In genomic region chr17:58665946-58666857, GRCh38 we compare ENCODE assay signal across 1 cellular context.
TF ChIP-seq lines count a peak whose summit lies in the region.

No MANE protein-coding gene starts in this region.

TF ChIP-seq in K562, 482 proteins besides CTCF, POLR2A, EP300 and RAD21 (continued from another document and continues in another):
- TF ChIP-seq STAT6 (CRISPR knock-in tag; IDR thresholded peaks at IDR 0.05) = no peak
- TF ChIP-seq EP400 (IDR thresholded peaks at IDR 0.05) = peak; percentile 11; the same call in 1 of the 2 replicates
- TF ChIP-seq ZNF124 (CRISPR knock-in tag; IDR thresholded peaks at IDR 0.05) = no peak
- TF ChIP-seq PTBP1 (IDR thresholded peaks at IDR 0.05; ENCODE audit: low read depth, low read length) = 0 out of 2 replicates have a peak, but pooled peaks have one; percentile 25
- no peak for TF ChIP-seq SNIP1 (IDR thresholded peaks at IDR 0.05; ENCODE audit: low read depth)
- TF ChIP-seq ZNF707 (CRISPR knock-in tag; conservative IDR thresholded peaks at IDR 0.05) = no peak
- no peak for TF ChIP-seq NFATC3 (IDR thresholded peaks at IDR 0.05)
- no peak for TF ChIP-seq YY1 (IDR thresholded peaks at IDR 0.05; ENCODE audit: borderline replicate concordance in 1 of 3, control insufficient read depth in 1 of 3, extremely low read depth in 1 of 3, insufficient read depth in 3 of 3, insufficient read length in 1 of 3, insufficient replicate concordance in 2 of 3, low read depth in 1 of 3, low read length in 2 of 3)
- TF ChIP-seq RFX5 (IDR thresholded peaks at IDR 0.05; ENCODE audit: low read depth, low read length) = no peak
- no peak for TF ChIP-seq ZNF561 (CRISPR knock-in tag; conservative IDR thresholded peaks at IDR 0.05)
- TF ChIP-seq POU5F1 (IDR thresholded peaks at IDR 0.05; ENCODE audit: borderline replicate concordance, low read depth, low read length, partially characterized antibody) = no peak
- TF ChIP-seq NFE2 (IDR thresholded peaks at IDR 0.05; ENCODE audit: low read depth) = no peak
- TF ChIP-seq GTF2B (IDR thresholded peaks at IDR 0.05; ENCODE audit: extremely low read depth, insufficient read length) = peak; percentile 95
- TF ChIP-seq ZNF384 (IDR thresholded peaks at IDR 0.05; ENCODE audit: low read depth, low read length) = peak; percentile 87
- no peak for TF ChIP-seq SLC30A9 (CRISPR knock-in tag; IDR thresholded peaks at IDR 0.05)
- TF ChIP-seq ZC3H4 (CRISPR knock-in tag; IDR thresholded peaks at IDR 0.05; ENCODE audit: borderline replicate concordance) = no peak
- TF ChIP-seq ZNF79 (CRISPR knock-in tag; IDR thresholded peaks at IDR 0.05; ENCODE audit: low read depth) = no peak
- peak; percentile 84 for TF ChIP-seq OTX1 (CRISPR knock-in tag; IDR thresholded peaks at IDR 0.05)
- no peak for TF ChIP-seq PHF21A (IDR thresholded peaks at IDR 0.05; ENCODE audit: borderline replicate concordance, low read depth)
- peak; percentile 61; the same call in 1 of the 2 replicates for TF ChIP-seq NCOR1 (IDR thresholded peaks at IDR 0.05)
- peak in 1 of 2 experiments; percentile 13; a peak in 1 of 4 replicates for TF ChIP-seq MLLT1 (IDR thresholded peaks at IDR 0.05)
- no peak for TF ChIP-seq SMARCE1 (IDR thresholded peaks at IDR 0.05)
- TF ChIP-seq RBM14 (IDR thresholded peaks at IDR 0.05; ENCODE audit: borderline replicate concordance, insufficient read depth, low read depth, low read length) = no peak
- TF ChIP-seq SIX5 (IDR thresholded peaks at IDR 0.05; ENCODE audit: borderline replicate concordance in 1 of 2, insufficient read depth in 1 of 2, low read depth in 1 of 2, low read length in 2 of 2) = no peak
- no peak for TF ChIP-seq E2F8 (IDR thresholded peaks at IDR 0.05; ENCODE audit: low read depth, partially characterized antibody)
- no peak for TF ChIP-seq MTA2 (IDR thresholded peaks at IDR 0.05; ENCODE audit: low read depth)
- TF ChIP-seq TEAD4 (IDR thresholded peaks at IDR 0.05; ENCODE audit: low read length) = peak; percentile 79
- no peak for TF ChIP-seq TEAD4 (CRISPR knock-in tag; IDR thresholded peaks at IDR 0.05; ENCODE audit: borderline replicate concordance)
- TF ChIP-seq CREBBP (IDR thresholded peaks at IDR 0.05; ENCODE audit: low read depth, low read length) = no peak
- TF ChIP-seq ZNF239 (CRISPR knock-in tag; IDR thresholded peaks at IDR 0.05) = no peak
- no peak for TF ChIP-seq RBM15 (IDR thresholded peaks at IDR 0.05; ENCODE audit: insufficient read depth, low read length)
- TF ChIP-seq PTRF (tag; IDR thresholded peaks at IDR 0.05) = no peak
- TF ChIP-seq CBX2 (IDR thresholded peaks at IDR 0.05; ENCODE audit: insufficient read depth, low read length, poor library complexity, severe bottlenecking) = no peak
- TF ChIP-seq CBFA2T2 (conservative IDR thresholded peaks at IDR 0.05) = no peak
- no peak for TF ChIP-seq ZNF655 (CRISPR knock-in tag; IDR thresholded peaks at IDR 0.05)
- TF ChIP-seq DEAF1 (CRISPR knock-in tag; IDR thresholded peaks at IDR 0.05) = no peak
- TF ChIP-seq L3MBTL2 (IDR thresholded peaks at IDR 0.05) = no peak
- TF ChIP-seq CTCFL (IDR thresholded peaks at IDR 0.05; ENCODE audit: borderline replicate concordance, insufficient read depth, low read depth, low read length, poor library complexity, severe bottlenecking) = no peak
- TF ChIP-seq POLR3G (IDR thresholded peaks at IDR 0.05; ENCODE audit: extremely low read depth, insufficient read length, insufficient replicate concordance) = no peak
- no peak for TF ChIP-seq MYC (IDR thresholded peaks at IDR 0.05; ENCODE audit: low read depth, low read length)
- TF ChIP-seq MYC (CRISPR knock-in tag; IDR thresholded peaks at IDR 0.05; ENCODE audit: borderline replicate concordance, low read depth) = no peak
- no peak for TF ChIP-seq IFI16 (CRISPR knock-in tag; IDR thresholded peaks at IDR 0.05)
- TF ChIP-seq ZNF274 (IDR thresholded peaks at IDR 0.05; ENCODE audit: borderline replicate concordance, low read depth, low read length) = no peak
- TF ChIP-seq ZNF717 (CRISPR knock-in tag; IDR thresholded peaks at IDR 0.05) = no peak
- peak in 2 of 3 experiments; percentile 2 to 61; a peak in 3 of 6 replicates for TF ChIP-seq ZBTB11 (CRISPR knock-in tag; IDR thresholded peaks at IDR 0.05)
- no peak for TF ChIP-seq ZSCAN29 (IDR thresholded peaks at IDR 0.05)
- TF ChIP-seq ZNF699 (CRISPR knock-in tag; IDR thresholded peaks at IDR 0.05; ENCODE audit: insufficient replicate concordance) = no peak
- no peak for TF ChIP-seq BCL6 (CRISPR knock-in tag; IDR thresholded peaks at IDR 0.05)
- TF ChIP-seq PYGO2 (tag; IDR thresholded peaks at IDR 0.05) = no peak
- no peak for TF ChIP-seq KLF6 (CRISPR knock-in tag; IDR thresholded peaks at IDR 0.05; ENCODE audit: borderline replicate concordance)
- TF ChIP-seq ARID1B (IDR thresholded peaks at IDR 0.05) = no peak
